Comparison of ENCODE assay signal across 9 cellular contexts in the genomic region with DNA sequence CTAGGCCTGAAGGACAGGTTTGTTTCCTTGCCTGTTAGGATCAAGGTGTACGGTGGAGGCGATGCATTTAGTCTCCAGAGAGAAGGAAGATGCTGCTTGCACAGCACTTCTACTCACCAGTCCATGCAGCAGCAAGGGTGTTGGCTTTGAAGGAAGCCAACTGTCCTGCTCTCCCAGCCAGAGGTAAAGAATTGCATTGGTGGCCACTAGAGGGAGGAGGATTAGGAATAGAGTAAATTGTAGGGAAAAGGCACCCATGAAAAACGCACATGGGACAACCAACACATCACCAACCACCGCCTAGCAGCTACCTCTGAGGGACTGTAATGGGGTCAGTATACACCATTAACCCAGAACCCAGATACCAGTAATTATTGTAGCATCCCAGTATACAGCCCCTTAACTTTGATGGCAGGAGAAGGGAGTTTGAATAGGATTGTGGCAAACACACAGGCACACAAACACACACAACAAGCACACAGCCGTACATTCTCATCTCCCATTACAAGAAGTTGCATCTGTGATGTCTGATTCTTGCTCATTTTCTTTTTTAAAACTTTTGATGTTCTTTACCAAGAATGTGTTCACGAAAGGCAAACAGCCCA.
DNase-seq lines count a peak whose midpoint lies in the region; ATAC-seq and TF ChIP-seq lines count a peak whose summit lies in the region.
"Had no signal": no experiment of that assay in that cellular context is flagged by ENCODE, and none has a peak within 500 bp of the region (broad histone marks: within the 10 kb centered on the region; RNA-seq: fewer than 3 reads in every experiment).

No MANE protein-coding gene starts in this region.

- no peaks in the 10 kb centered on the region for H3K4me1 ChIP-seq in thoracic aorta (ENCODE audit: control insufficient read depth in 1 of 2, low read depth in 2 of 2)

- no peak overlapping the region for H3K4me3 ChIP-seq in foreskin fibroblast (ENCODE audit: low read depth in 1 of 2, low read length in 2 of 2)
- no peak overlapping the region for H3K4me3 ChIP-seq in thoracic aorta

- H3K9me3 ChIP-seq in thoracic aorta, result no peaks in the 10 kb centered on the region

- H3K27me3 ChIP-seq in thoracic aorta (replicated peaks; ENCODE audit: insufficient read depth), result no peaks in the 10 kb centered on the region

- peak; percentile 2 for DNase-seq in NCI-H2171 treated with DMSO at 0.1 percent for 48 hours (lab: John Stamatoyannopoulos, UW)
- DNase-seq in NCI-H2171 (lab: John Stamatoyannopoulos, UW), result no peak
- peak; percentile 32 for DNase-seq in OCI-M1 (lab: John Stamatoyannopoulos, UW)
- DNase-seq in foreskin fibroblast, result peak in 1 of 2 donors; percentile 61
- DNase-seq in thoracic aorta (ENCODE audit: low spot score), result no peak
- no peak for DNase-seq in NCI-H2081 treated with DMSO at 0.1 percent for 48 hours (lab: John Stamatoyannopoulos, UW)
- no peak for DNase-seq in anterior cingulate cortex (lab: John Stamatoyannopoulos, UW)
- DNase-seq: CD4-positive, alpha-beta T cell had no signal

- no peak overlapping the region for H3K27ac ChIP-seq in thoracic aorta

- H3K36me3 ChIP-seq in thoracic aorta, result no peaks in the 10 kb centered on the region

- peak; percentile 36 for TF ChIP-seq CTCF in foreskin fibroblast (IDR thresholded peaks at IDR 0.05; ENCODE audit: low read depth, low read length)
- peak; percentile 42 for TF ChIP-seq CTCF in thoracic aorta (IDR thresholded peaks at IDR 0.05)

- ATAC-seq in thoracic aorta (ENCODE audit: insufficient number of reproducible peaks, low FRiP score, low read depth), result no peak
- no peak for ATAC-seq in HG02642 (IDR thresholded peaks at IDR 0.05; ENCODE audit: poor library complexity, unreplicated experiment)

Comparison
In these comparisons a context has a peak if more than half of its experiments do, and no peak if none do; other contexts are left out.
1. DNase-seq: peak in NCI-H2171 treated with DMSO at 0.1 percent for 48 hours (single experiment) and OCI-M1 (single experiment); none in NCI-H2171 (single experiment), thoracic aorta (single experiment), NCI-H2081 treated with DMSO at 0.1 percent for 48 hours (single experiment) and anterior cingulate cortex (0 of 58).